Comparison of ENCODE assay signal across 8 cellular contexts in the genomic region with DNA sequence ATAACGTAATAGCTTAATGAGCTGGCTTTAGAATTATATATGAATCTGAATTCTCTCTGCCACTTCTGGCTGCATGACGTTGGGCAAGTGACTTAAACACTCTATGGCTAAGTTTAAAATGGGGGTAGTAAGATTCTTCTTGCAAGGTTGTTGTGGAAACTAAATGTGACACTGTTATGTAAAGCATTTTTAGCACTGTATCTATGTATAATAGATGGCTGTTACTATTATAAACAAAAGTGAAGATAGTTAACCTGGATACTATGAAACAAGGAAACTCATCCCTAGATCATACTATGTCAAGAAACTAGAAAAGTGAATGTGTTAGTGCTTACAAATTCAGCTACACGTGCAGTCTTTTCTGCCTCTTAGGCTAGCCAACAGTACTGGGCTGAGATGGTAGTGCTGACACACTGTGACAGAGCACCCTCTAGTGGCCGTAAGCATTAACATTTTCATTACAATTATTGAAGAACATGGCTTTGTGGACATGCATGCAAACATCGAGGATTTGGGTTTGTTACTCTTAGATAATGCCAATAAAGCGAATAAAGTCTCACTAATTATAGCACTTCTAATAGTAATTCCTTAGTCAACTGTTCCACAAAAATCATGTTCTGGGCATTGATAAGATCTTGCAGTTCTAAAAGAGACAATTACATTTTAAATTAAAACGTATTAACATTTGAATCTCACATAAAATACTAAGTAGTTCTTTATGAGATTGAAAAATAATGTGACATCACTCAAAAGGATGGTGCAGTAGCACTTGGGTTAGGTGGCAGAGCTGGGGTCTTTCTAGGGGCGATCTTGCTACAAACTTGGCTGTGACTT. TPM values are rescaled to one million over a fixed set of nuclear protein-coding genes. Genes with fewer than 3 reads are reported as not detected.
DNase-seq lines count a peak whose midpoint lies in the region; ATAC-seq and TF ChIP-seq lines count a peak whose summit lies in the region.

No MANE protein-coding gene starts in this region.

- no peaks in the 10 kb centered on the region for H3K27me3 Mint-ChIP-seq in activated T-helper 1 cell treated with anti-CD3 and anti-CD28 coated beads, Interleukin-12 subunit alpha, Interleukin-12 subunit beta, Interleukin-2, Interleukin-4 antibody, amounts not matched to agents 30 ng/mL and 10 ng/mL and 1 ng/mL, durations not matched to agents 14 hours and 24 hours and 36 hours (ENCODE audit: insufficient read depth)

- H3K4me3 Mint-ChIP-seq in activated T-helper 1 cell treated with anti-CD3 and anti-CD28 coated beads, Interleukin-12 subunit alpha, Interleukin-12 subunit beta, Interleukin-2, Interleukin-4 antibody, amounts not matched to agents 30 ng/mL and 10 ng/mL and 1 ng/mL, durations not matched to agents 14 hours and 24 hours and 36 hours = no peak overlapping the region

- no peak for TF ChIP-seq POLR2A in upper lobe of left lung (IDR thresholded peaks at IDR 0.05)

- H3K36me3 ChIP-seq in upper lobe of left lung = peaks cover 3 to 16% (median 7%) of the 10 kb centered on the region in 4 donors

- 40 to 41% methylated on average over 8 of the region's 8 CpGs for WGBS in upper lobe of left lung, 2 donors

- no peaks in the 10 kb centered on the region for H3K27me3 ChIP-seq in upper lobe of left lung

- H3K27ac ChIP-seq in upper lobe of left lung = no peak overlapping the region

- ATAC-seq in GM21723 (IDR thresholded peaks at IDR 0.05; ENCODE audit: unreplicated experiment) (peak; percentile 84), upper lobe of left lung (ENCODE audit: low FRiP score in 2 of 2) (peak; percentile 93 to 94)

- peak; percentile 81 for DNase-seq in ELR (ENCODE audit: low read depth)
- DNase-seq in KBM-7 = peak; percentile 73
- DNase-seq in OCI-M1 (lab: John Stamatoyannopoulos, UW) = peak; percentile 86
- DNase-seq in activated T-helper 1 cell treated with anti-CD3 and anti-CD28 coated beads, Interleukin-12 subunit alpha, Interleukin-12 subunit beta, Interleukin-2, Interleukin-4 antibody, amounts not matched to agents 30 ng/mL and 10 ng/mL and 1 ng/mL, durations not matched to agents 14 hours and 24 hours and 36 hours (ENCODE audit: low spot score) = peak; percentile 43
- peak; percentile 80 for DNase-seq in fibroblast of the conjunctiva (ENCODE audit: low read depth)
- DNase-seq in nucleus accumbens (lab: John Stamatoyannopoulos, UW) = peak in 44 of 56 donors; percentile 2 to 82 (median 32)
- peak in 1 of 2 donors; percentile 55 for DNase-seq in upper lobe of left lung

- in situ Hi-C loops in KBM-7 (cut with MboI; ENCODE audit: low pct_unique_long_range_greater_than_20kb, low sequenced_read_pairs) = no loop called here

- no peak overlapping the region for H3K4me3 ChIP-seq in upper lobe of left lung

- peaks cover 0 to 14% (median 5%) of the 10 kb centered on the region in 4 donors for H3K4me1 ChIP-seq in upper lobe of left lung

- H3K4me1 Mint-ChIP-seq in activated T-helper 1 cell treated with anti-CD3 and anti-CD28 coated beads, Interleukin-12 subunit alpha, Interleukin-12 subunit beta, Interleukin-2, Interleukin-4 antibody, amounts not matched to agents 30 ng/mL and 10 ng/mL and 1 ng/mL, durations not matched to agents 14 hours and 24 hours and 36 hours (ENCODE audit: low read depth) = peaks cover 7% of the 10 kb centered on the region

- no peak for TF ChIP-seq EP300 in upper lobe of left lung (IDR thresholded peaks at IDR 0.05)

- H3K36me3 Mint-ChIP-seq in activated T-helper 1 cell treated with anti-CD3 and anti-CD28 coated beads, Interleukin-12 subunit alpha, Interleukin-12 subunit beta, Interleukin-2, Interleukin-4 antibody, amounts not matched to agents 30 ng/mL and 10 ng/mL and 1 ng/mL, durations not matched to agents 14 hours and 24 hours and 36 hours (ENCODE audit: low read depth) = peaks cover 13% of the 10 kb centered on the region

- H3K9me3 ChIP-seq in upper lobe of left lung = no peaks in the 10 kb centered on the region

- intact Hi-C loops in activated T-helper 1 cell treated with anti-CD3 and anti-CD28 coated beads, Interleukin-12 subunit alpha, Interleukin-12 subunit beta, Interleukin-2, Interleukin-4 antibody, amounts not matched to agents 30 ng/mL and 10 ng/mL and 1 ng/mL, durations not matched to agents 14 hours and 24 hours and 36 hours (cut with micrococcal nuclease) = loop anchor here (1.0 to 2.0 kb wide), 4 partner anchors 106 to 1107 kb away; a partner anchor contains a TSS

- no peak overlapping the region for H3K27ac Mint-ChIP-seq in activated T-helper 1 cell treated with anti-CD3 and anti-CD28 coated beads, Interleukin-12 subunit alpha, Interleukin-12 subunit beta, Interleukin-2, Interleukin-4 antibody, amounts not matched to agents 30 ng/mL and 10 ng/mL and 1 ng/mL, durations not matched to agents 14 hours and 24 hours and 36 hours

- TF ChIP-seq CTCF in upper lobe of left lung (IDR thresholded peaks at IDR 0.05) = peak; percentile 53 to 92 (median 85)

- H3K9me3 Mint-ChIP-seq in activated T-helper 1 cell treated with anti-CD3 and anti-CD28 coated beads, Interleukin-12 subunit alpha, Interleukin-12 subunit beta, Interleukin-2, Interleukin-4 antibody, amounts not matched to agents 30 ng/mL and 10 ng/mL and 1 ng/mL, durations not matched to agents 14 hours and 24 hours and 36 hours = no peaks in the 10 kb centered on the region

RNA-seq across cellular contexts. Expression of a gene that starts 47.3 kb away (rescaled TPM):
- 48.3 and 48.4 TPM in 2 replicates for total RNA-seq in activated T-helper 1 cell treated with anti-CD3 and anti-CD28 coated beads, Interleukin-12 subunit alpha, Interleukin-12 subunit beta, Interleukin-2, Interleukin-4 antibody, amounts not matched to agents 30 ng/mL and 10 ng/mL and 1 ng/mL, durations not matched to agents 14 hours and 24 hours and 36 hours
- 10 to 100 TPM; 20.5 to 79.0 (median 27.6) TPM for total RNA-seq in upper lobe of left lung
